8 cellular contexts compared by ENCODE assay signal in genomic region chr5:6712582-6713273, GRCh38. TPM values are rescaled to one million over a fixed set of nuclear protein-coding genes. Genes with fewer than 3 reads are reported as not detected.
DNase-seq lines count a peak whose midpoint lies in the region; ATAC-seq lines count a peak whose summit lies in the region.

No MANE protein-coding gene starts in this region.

- peak overlapping the region; percentile 86 for H3K4me3 Mint-ChIP-seq in activated T-cell treated with anti-CD3 and anti-CD28 coated beads, Interleukin-2, amount 50 U/mL, for 24 hours

- H3K9me3 ChIP-seq in esophagus (ENCODE audit: control insufficient read depth in 2 of 2, insufficient read depth in 1 of 2, low read depth in 1 of 2, low read length in 1 of 2) (no peaks in the 10 kb centered on the region), muscle layer of duodenum (ENCODE audit: control insufficient read depth in 1 of 2, low read length in 2 of 2) (no peaks in the 10 kb centered on the region)

- peaks cover 38% of the 10 kb centered on the region for H3K4me1 Mint-ChIP-seq in activated T-cell treated with anti-CD3 and anti-CD28 coated beads, Interleukin-2, amount 50 U/mL, for 24 hours (ENCODE audit: low read depth)

- H3K4me1 ChIP-seq in esophagus (ENCODE audit: control insufficient read depth in 2 of 2, insufficient read depth in 2 of 2, low read length in 1 of 2) (peaks cover 6 to 17% of the 10 kb centered on the region in 2 donors), muscle layer of duodenum (ENCODE audit: control insufficient read depth in 1 of 2, insufficient read depth in 2 of 2, low read length in 2 of 2) (peaks cover 26 to 35% of the 10 kb centered on the region in 2 donors)

- peak; percentile 56 for ATAC-seq in GM21529 (IDR thresholded peaks at IDR 0.05; ENCODE audit: unreplicated experiment)

- peak overlapping the region; percentile 97 for H3K27ac Mint-ChIP-seq in activated T-cell treated with anti-CD3 and anti-CD28 coated beads, Interleukin-2, amount 50 U/mL, for 24 hours

- WGBS in esophagus, 2 donors: 0% methylated on average over 76 to 84 of the region's 84 CpGs

- H3K36me3 ChIP-seq in esophagus (ENCODE audit: control insufficient read depth in 2 of 2, insufficient read depth in 2 of 2, low read length in 1 of 2): no peaks in the 10 kb centered on the region
- H3K36me3 ChIP-seq in muscle layer of duodenum (ENCODE audit: control insufficient read depth in 1 of 2, insufficient read depth in 2 of 2, low read length in 2 of 2): peaks cover 0 to 5% of the 10 kb centered on the region in 2 donors

- DNase-seq in DMS114 treated with DMSO at 0.1 percent for 48 hours (lab: John Stamatoyannopoulos, UW; ENCODE audit: unreplicated experiment) (peak; percentile 90), HuH-7 (ENCODE audit: low spot score) (peak; percentile 72), OCI-M2 (lab: John Stamatoyannopoulos, UW; ENCODE audit: unreplicated experiment) (peak; percentile 64)
- peak; percentile 99 for DNase-seq in activated T-cell treated with anti-CD3 and anti-CD28 coated beads, Interleukin-2, amount 50 U/mL, for 24 hours
- DNase-seq in stimulated activated CD8-positive, alpha-beta memory T cell treated with anti-CD3 and anti-CD28 coated beads, Interleukin-7, amount 100 ng/mL, for 48 hours (ENCODE audit: extremely low read depth in 1 of 2, low read depth in 1 of 2): peak; percentile 91 to 96

- H3K27me3 ChIP-seq in esophagus (ENCODE audit: control insufficient read depth in 1 of 2, insufficient read depth in 2 of 2, low read length in 2 of 2): no peaks in the 10 kb centered on the region
- H3K27me3 ChIP-seq in muscle layer of duodenum (ENCODE audit: low read depth, low read length): no peaks in the 10 kb centered on the region

- peaks cover 31% of the 10 kb centered on the region for H3K36me3 Mint-ChIP-seq in activated T-cell treated with anti-CD3 and anti-CD28 coated beads, Interleukin-2, amount 50 U/mL, for 24 hours (ENCODE audit: low read depth)

- H3K9me3 Mint-ChIP-seq in activated T-cell treated with anti-CD3 and anti-CD28 coated beads, Interleukin-2, amount 50 U/mL, for 24 hours: no peaks in the 10 kb centered on the region

- H3K4me3 ChIP-seq in esophagus (ENCODE audit: low read depth in 1 of 2, low read length in 2 of 2) (peak overlapping the region; percentile 83 to 90), muscle layer of duodenum (ENCODE audit: low read depth in 1 of 2, low read length in 2 of 2) (peak overlapping the region; percentile 72 to 80)

- H3K27ac ChIP-seq in esophagus (ENCODE audit: low read depth in 2 of 2, low read length in 1 of 2): peak overlapping the region; percentile 98 to 99
- peak overlapping the region; percentile 83 for H3K27ac ChIP-seq in muscle layer of duodenum (ENCODE audit: low read length)

- H3K27me3 Mint-ChIP-seq in activated T-cell treated with anti-CD3 and anti-CD28 coated beads, Interleukin-2, amount 50 U/mL, for 24 hours: no peaks in the 10 kb centered on the region

RNA-seq across cellular contexts. Expression of gene TENT4A, which starts 0.5 kb away (rescaled TPM):
- 1 to 10 TPM; 7.9 to 8.9 TPM for polyA plus RNA-seq in esophagus

Comparison
In these comparisons a context has a peak if more than half of its experiments do, and no peak if none do; other contexts are left out.
1. Peak in every context shown above with its lines: DNase-seq, ATAC-seq, H3K4me3 ChIP-seq and H3K27ac ChIP-seq.